ENCODE assay signal across 26 cellular contexts in the genomic region with DNA sequence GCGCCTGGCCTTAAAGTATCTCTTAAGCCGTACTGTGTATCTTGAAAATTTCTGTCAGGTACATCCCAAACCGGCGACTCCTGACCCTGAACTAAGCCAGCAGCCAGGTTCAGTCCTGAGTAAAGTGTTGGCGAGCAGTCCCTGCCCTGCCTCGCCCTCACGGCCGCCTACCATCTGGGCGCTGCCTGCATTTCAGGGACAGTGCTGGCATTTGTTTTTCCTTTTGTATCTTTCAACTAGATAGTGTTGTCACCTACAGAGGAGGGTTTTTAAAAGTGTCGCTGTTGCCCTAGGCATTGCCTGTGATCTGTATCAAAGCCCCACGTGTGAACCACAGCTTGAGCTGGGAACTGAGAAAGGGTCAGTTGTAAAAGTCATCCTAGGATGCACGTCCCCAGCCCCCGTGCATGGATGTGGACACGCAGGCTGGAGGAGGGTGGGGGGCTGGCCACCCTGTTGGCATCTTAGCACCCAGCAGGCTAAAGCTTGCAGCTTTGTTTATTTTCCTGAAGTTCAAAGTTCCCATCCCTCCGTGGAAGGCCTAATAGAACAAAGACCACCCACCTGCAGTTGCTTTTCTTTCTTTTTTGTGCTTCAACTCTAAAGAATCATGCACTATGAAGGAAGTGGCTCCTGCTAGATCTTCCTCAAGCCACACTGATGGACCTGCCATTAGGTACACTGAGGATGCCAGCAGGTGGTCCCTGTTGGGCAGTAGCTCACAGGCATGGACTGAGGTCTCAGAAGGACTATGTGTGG.
DNase-seq lines count a peak whose midpoint lies in the region; ATAC-seq, FAIRE-seq and TF ChIP-seq lines count a peak whose summit lies in the region.
"Had no signal": no experiment of that assay in that cellular context is flagged by ENCODE, and none has a peak within 500 bp of the region (broad histone marks: within the 10 kb centered on the region; RNA-seq: fewer than 3 reads in every experiment).

No MANE protein-coding gene starts in this region.

- no peak for TF ChIP-seq EP300 in K562 (IDR thresholded peaks at IDR 0.05; ENCODE audit: low read length)

- no peak overlapping the region for H4K8ac ChIP-seq in neuronal stem cell (ENCODE audit: low read depth, low read length)

- no peak for FAIRE-seq in K562 (lab: Jason Lieb, UNC)
- FAIRE-seq: A204.1, G401.6 had no signal

- no peak overlapping the region for H4K91ac ChIP-seq in neuronal stem cell (ENCODE audit: low read depth, low read length, poor library complexity)

- POLR2A ChIA-PET in K562 (lab: Yijun Ruan, JAX): interaction anchor here (0.5 to 2.6 kb wide), 7 partner anchors 11 to 356 kb away, joined by 3 to 13 read pairs (median 3); no protein-coding TSS in a partner anchor

- no peak for TF ChIP-seq RAD21 in K562 (CRISPR knock-in tag; conservative IDR thresholded peaks at IDR 0.05 in 1 of 2, IDR thresholded peaks at IDR 0.05 in 1 of 2)

- H3K9me3 Mint-ChIP-seq in effector memory CD8-positive, alpha-beta T cell: no peaks in the 10 kb centered on the region
- H3K9me3 Mint-ChIP-seq in stimulated activated memory B cell treated with anti-CD40 and anti-IgM and Interleukin-4, amounts not matched to agents 10 μg/mL and 1 μg/mL and 100 μg/mL, for 72 hours: no peaks in the 10 kb centered on the region
- H3K9me3 Mint-ChIP-seq: CD8-positive, alpha-beta T cell; GM23338; IgD-negative memory B cell had no signal

- H2BK5ac ChIP-seq in neuronal stem cell (ENCODE audit: low read length): no peak overlapping the region

- no peaks in the 10 kb centered on the region for H3K79me1 ChIP-seq in neuronal stem cell (ENCODE audit: low read depth, low read length)

- peaks cover 0 to 3% of the 10 kb centered on the region in 2 donors for H3K4me1 Mint-ChIP-seq in effector memory CD8-positive, alpha-beta T cell (ENCODE audit: low read depth in 2 of 2)
- peaks cover 58% of the 10 kb centered on the region for H3K4me1 Mint-ChIP-seq in stimulated activated memory B cell treated with anti-CD40 and anti-IgM and Interleukin-4, amounts not matched to agents 10 μg/mL and 1 μg/mL and 100 μg/mL, for 72 hours

- no peak overlapping the region for H3K23ac ChIP-seq in neuronal stem cell (ENCODE audit: low read depth, low read length, poor library complexity)

- H2BK120ac ChIP-seq in neuronal stem cell (ENCODE audit: low read depth, low read length): no peak overlapping the region

- no peak overlapping the region for H2BK15ac ChIP-seq in neuronal stem cell (ENCODE audit: low read length)

- in situ Hi-C loops in K562 (cut with MboI): no loop called here

- no peak overlapping the region for H3K4me3 ChIP-seq in K562
- no peak overlapping the region for H3K4me3 ChIP-seq in neuronal stem cell (ENCODE audit: low read length in 2 of 2)
- H3K4me3 ChIP-seq: GM23338, HAP-1 had no signal

- CTCF ChIA-PET in K562 (lab: Yijun Ruan, JAX; ENCODE audit: low intra/inter-chr PET ratio): no interaction called here

- H3K27ac Mint-ChIP-seq in effector memory CD8-positive, alpha-beta T cell: peak overlapping the region in 1 of 2 donors; percentile 23
- H3K27ac Mint-ChIP-seq in stimulated activated memory B cell treated with anti-CD40 and anti-IgM and Interleukin-4, amounts not matched to agents 10 μg/mL and 1 μg/mL and 100 μg/mL, for 72 hours: no peak overlapping the region
- H3K27ac Mint-ChIP-seq: B cell; CD8-positive, alpha-beta T cell; GM23338 had no signal

- no peak for TF ChIP-seq POLR2A in K562 (conservative IDR thresholded peaks at IDR 0.05)

- BruUV-seq in K562 (replicated peaks; lab: Mats Ljungman, UMichigan): no TSS peak

- H4K20me1 ChIP-seq in K562 (replicated peaks; ENCODE audit: control insufficient read depth, insufficient read depth, low read length): no peaks in the 10 kb centered on the region

- H3K27me3 ChIP-seq in K562 (ENCODE audit: control insufficient read depth in 2 of 2, insufficient read depth in 2 of 2, low read length in 2 of 2): no peaks in the 10 kb centered on the region
- no peaks in the 10 kb centered on the region for H3K27me3 ChIP-seq in neuronal stem cell (ENCODE audit: control insufficient read depth in 3 of 3, insufficient read depth in 3 of 3, low read depth in 1 of 3, low read length in 3 of 3)
- H3K27me3 ChIP-seq: SJCRH30 had no signal

- TF ChIP-seq CTCF in K562 (IDR thresholded peaks at IDR 0.05 in 2 of 3, conservative IDR thresholded peaks at IDR 0.05 in 1 of 3; ENCODE audit: insufficient read depth in 2 of 3, low read depth in 1 of 3, low read length in 3 of 3): no peak

- no peaks in the 10 kb centered on the region for H3K9me1 ChIP-seq in K562 (ENCODE audit: control insufficient read depth, insufficient read depth, low read length)

- H3K4ac ChIP-seq in neuronal stem cell (ENCODE audit: low read length): no peak overlapping the region

- H2BK12ac ChIP-seq in neuronal stem cell (ENCODE audit: low read length): no peak overlapping the region

- no peak overlapping the region for H3K4me3 Mint-ChIP-seq in effector memory CD8-positive, alpha-beta T cell
- H3K4me3 Mint-ChIP-seq in stimulated activated memory B cell treated with anti-CD40 and anti-IgM and Interleukin-4, amounts not matched to agents 10 μg/mL and 1 μg/mL and 100 μg/mL, for 72 hours: no peak overlapping the region
- H3K4me3 Mint-ChIP-seq: B cell; CD8-positive, alpha-beta T cell; GM23338 had no signal

- no peak overlapping the region for H2AFZ ChIP-seq in K562 (ENCODE audit: low read depth, low read length)
- no peak overlapping the region for H2AFZ ChIP-seq in neuronal stem cell (ENCODE audit: low read length)
- H2AFZ ChIP-seq: GM23338 had no signal

- peak; percentile 25 for DNase-seq in ELF-1 (ENCODE audit: low read depth, low spot score)
- peak in 1 of 4 experiments; percentile 16 for DNase-seq in K562 (ENCODE audit: extremely low read depth in 1 of 4, low spot score in 3 of 4)
- peak in 1 of 2 donors; percentile 34 for DNase-seq in left colon
- no peak for DNase-seq in neuronal stem cell (ENCODE audit: low spot score)
- no peak for DNase-seq in AG08395 (ENCODE audit: low spot score)
- DNase-seq in effector memory CD8-positive, alpha-beta T cell: no peak
- DNase-seq in DMS 273 treated with DMSO at 0.1 percent for 48 hours (lab: John Stamatoyannopoulos, UW): no peak
- DNase-seq: Calu3, DMS153, NCI-H1092, NCI-H1417 treated with DMSO at 0.1 percent for 48 hours, NCI-H2081, NCI-H2227 treated with DMSO at 0.1 percent for 48 hours, NCI-H510A, NCI-H748 treated with DMSO at 0.1 percent for 48 hours, PC-3 had no signal

- H3K79me2 ChIP-seq in K562 (ENCODE audit: control insufficient read depth, insufficient read depth, low read length): peaks cover 75% of the 10 kb centered on the region

- H3K27ac ChIP-seq in K562 (ENCODE audit: extremely low read depth, low read depth, low read length) (peak overlapping the region; percentile 22; the same call in 2 of the 3 replicates), neuronal stem cell (replicated peaks; ENCODE audit: low read length) (no peak overlapping the region)
- H3K27ac ChIP-seq: C4-2B, SJCRH30 had no signal

- H3K36me3 Mint-ChIP-seq in effector memory CD8-positive, alpha-beta T cell (ENCODE audit: insufficient read depth): no peaks in the 10 kb centered on the region
- peaks cover 20% of the 10 kb centered on the region for H3K36me3 Mint-ChIP-seq in stimulated activated memory B cell treated with anti-CD40 and anti-IgM and Interleukin-4, amounts not matched to agents 10 μg/mL and 1 μg/mL and 100 μg/mL, for 72 hours
- H3K36me3 Mint-ChIP-seq: CD8-positive, alpha-beta T cell had no signal

- H3K9me3 ChIP-seq in K562 (replicated peaks; ENCODE audit: control insufficient read depth, insufficient read depth, low read depth, low read length): no peaks in the 10 kb centered on the region
- no peaks in the 10 kb centered on the region for H3K9me3 ChIP-seq in neuronal stem cell (replicated peaks in 1 of 2; ENCODE audit: control insufficient read depth in 2 of 2, insufficient read depth in 1 of 2, low read depth in 1 of 2, low read length in 2 of 2)
- H3K9me3 ChIP-seq: HAP-1, SJCRH30 had no signal

- no peak overlapping the region for H3K14ac ChIP-seq in neuronal stem cell (ENCODE audit: low read length)

- H3K4me2 ChIP-seq in K562 (ENCODE audit: insufficient read depth, low read length) (peak overlapping the region; percentile 3; the same call in 1 of the 2 replicates), neuronal stem cell (ENCODE audit: insufficient read depth, low read length, poor library complexity, severe bottlenecking) (no peak overlapping the region)
- H3K4me2 ChIP-seq: GM23338 had no signal

- no peaks in the 10 kb centered on the region for H3K27me3 Mint-ChIP-seq in effector memory CD8-positive, alpha-beta T cell
- no peaks in the 10 kb centered on the region for H3K27me3 Mint-ChIP-seq in stimulated activated memory B cell treated with anti-CD40 and anti-IgM and Interleukin-4, amounts not matched to agents 10 μg/mL and 1 μg/mL and 100 μg/mL, for 72 hours
- H3K27me3 Mint-ChIP-seq: B cell, IgD-negative memory B cell had no signal

- H3K36me3 ChIP-seq in K562 (ENCODE audit: control insufficient read depth, insufficient read depth, low read length) (peaks cover 3% of the 10 kb centered on the region; the same call in 1 of the 3 replicates), neuronal stem cell (replicated peaks in 1 of 2; ENCODE audit: control insufficient read depth in 2 of 2, insufficient read depth in 2 of 2, low read length in 2 of 2) (no peaks in the 10 kb centered on the region)
- H3K36me3 ChIP-seq: HAP-1, SJCRH30 had no signal

- H3K18ac ChIP-seq in neuronal stem cell (ENCODE audit: low read length): peak overlapping the region; percentile 72

- peak overlapping the region; percentile 8 for H2AK5ac ChIP-seq in neuronal stem cell (ENCODE audit: low read depth, low read length)

- WGBS in K562 (ENCODE audit: insufficient coverage, low coverage, missing lambda C conversion rate): 75% methylated on average over 15 of the region's 15 CpGs
- no CpG with 5 or more reads among the region's 15 CpGs for WGBS in neuronal stem cell (ENCODE audit: extremely low coverage in 2 of 2, insufficient read length in 2 of 2, insufficient replicate concordance in 1 of 2), 2 donors

- intact Hi-C loops in K562 (cut with micrococcal nuclease): loop anchor here (5.0 to 10.0 kb wide), 3 partner anchors 135 to 1873 kb away; a partner anchor contains a TSS
- intact Hi-C loops in left colon (cut with DNase I, micrococcal nuclease): no loop called here

- H3K9ac ChIP-seq in K562 (ENCODE audit: insufficient read depth in 1 of 2, low read depth in 2 of 2, low read length in 2 of 2) (peak overlapping the region in 1 of 2 experiments; percentile 40; a peak in 2 of 4 replicates), neuronal stem cell (ENCODE audit: low read depth, low read length, poor library complexity) (no peak overlapping the region)

- H3K4me1 ChIP-seq in K562 (replicated peaks in 1 of 2; ENCODE audit: control insufficient read depth in 2 of 2, insufficient read depth in 2 of 2, low read length in 2 of 2) (peaks cover 66 to 80% of the 10 kb centered on the region in 2 experiments), neuronal stem cell (ENCODE audit: control insufficient read depth in 2 of 2, insufficient read depth in 1 of 2, low read depth in 1 of 2, low read length in 2 of 2) (peaks cover 3 to 7% of the 10 kb centered on the region in 2 donors)
- H3K4me1 ChIP-seq: HAP-1, SJCRH30 had no signal

- ATAC-seq in K562 (no peak), left colon (peak; percentile 79)
- ATAC-seq in effector memory CD8-positive, alpha-beta T cell (replicated peaks): no peak
- no peak for ATAC-seq in stimulated activated memory B cell treated with anti-CD40 and anti-IgM and Interleukin-4, amounts not matched to agents 10 μg/mL and 1 μg/mL and 100 μg/mL, for 72 hours
- ATAC-seq: CD8-positive, alpha-beta T cell; PC-3 had no signal
